ENCODE assay signal across 8 cellular contexts in the genomic region with DNA sequence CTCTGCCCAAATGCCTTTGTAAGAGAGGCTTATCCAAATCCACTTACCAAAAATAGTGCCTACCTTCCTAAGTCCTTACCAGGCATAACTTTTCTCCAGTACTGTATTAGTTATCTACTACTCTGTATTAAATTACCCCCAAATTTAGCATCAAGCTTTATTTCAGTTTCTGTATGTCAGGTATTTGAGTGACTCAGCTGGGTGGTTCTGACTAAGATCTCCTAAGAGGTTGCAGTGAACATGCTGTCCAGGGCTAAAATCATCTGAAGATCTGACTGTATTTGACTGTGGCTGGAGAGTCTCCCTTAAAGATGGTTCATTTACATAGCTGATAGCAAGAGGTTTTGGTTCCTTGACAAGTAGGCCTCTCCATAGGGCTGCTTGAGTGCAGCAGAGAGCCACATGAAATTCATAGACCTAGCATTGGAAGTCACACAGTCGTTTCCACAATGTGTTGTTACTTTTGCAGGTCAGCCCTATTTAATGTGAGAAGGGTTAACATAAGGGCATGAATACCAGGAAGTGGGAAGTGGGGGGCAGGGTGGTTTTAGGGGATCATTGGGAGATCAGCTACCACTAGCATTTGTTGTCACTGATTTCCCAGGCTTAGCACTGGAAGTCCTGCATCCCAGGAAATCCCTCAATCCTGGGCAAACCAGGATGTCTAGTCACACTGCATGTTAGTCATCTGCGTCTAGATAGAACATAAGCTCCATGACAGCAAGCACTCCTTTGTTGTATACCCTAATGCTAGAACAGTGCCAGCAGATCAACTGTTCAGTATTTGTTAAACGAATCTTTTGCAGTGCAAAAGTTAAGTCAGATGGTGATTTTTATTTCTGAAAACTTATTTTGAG. TPM values are rescaled to one million over a fixed set of nuclear protein-coding genes. Genes with fewer than 3 reads are reported as not detected.
A peak's percentile ranks its signal among the peaks of the same experiment; 100 is the strongest.
DNase-seq lines count a peak whose midpoint lies in the region; ATAC-seq and TF ChIP-seq lines count a peak whose summit lies in the region.

No MANE protein-coding gene starts in this region.

- H3K9ac ChIP-seq in IMR-90 (ENCODE audit: low read depth, low read length), result no peak overlapping the region

- peaks cover 49 to 56% (median 54%) of the 10 kb centered on the region in 3 donors for H3K4me1 Mint-ChIP-seq in naive B cell

- peak; percentile 60 for DNase-seq in GM13977 (ENCODE audit: low spot score)
- DNase-seq in IMR-90, result peak; percentile 78
- no peak for DNase-seq in body of pancreas
- DNase-seq in naive B cell, result no peak
- DNase-seq in coronary artery (ENCODE audit: low spot score), result no peak
- no peak for DNase-seq in NCI-H345 treated with DMSO at 0.1 percent for 48 hours (lab: John Stamatoyannopoulos, UW; ENCODE audit: unreplicated experiment)
- DNase-seq in anterior cingulate cortex (lab: John Stamatoyannopoulos, UW), result no peak

- H3K14ac ChIP-seq in IMR-90 (replicated peaks; ENCODE audit: low read depth, low read length), result peak overlapping the region; percentile 32; the same call in 1 of the 2 replicates

- TF ChIP-seq CTCF in GM13977 (IDR thresholded peaks at IDR 0.05; ENCODE audit: extremely low read depth, insufficient read depth, missing control alignments) (no peak), IMR-90 (conservative IDR thresholded peaks at IDR 0.05; ENCODE audit: low read depth, low read length) (no peak), body of pancreas (IDR thresholded peaks at IDR 0.05) (no peak), coronary artery (IDR thresholded peaks at IDR 0.05) (no peak)

- 71% methylated on average over 1 of the region's 3 CpGs; no CpG with 5 or more reads in 1 of the 2 experiments for WGBS in IMR-90 (ENCODE audit: extremely low coverage in 2 of 2, insufficient read length in 1 of 2), 2 experiments
- WGBS in body of pancreas, 2 donors, result 29 to 43% methylated on average over 3 of the region's 3 CpGs

- no peak overlapping the region for H2BK20ac ChIP-seq in IMR-90 (ENCODE audit: low read depth, low read length)

- H2BK5ac ChIP-seq in IMR-90 (ENCODE audit: low read depth, low read length, poor library complexity, severe bottlenecking), result peak overlapping the region; percentile 37

- ATAC-seq in GM21717 (IDR thresholded peaks at IDR 0.05; ENCODE audit: unreplicated experiment) (peak; percentile 86), IMR-90 (ENCODE audit: low read depth) (peak; percentile 9; the same call in 1 of the 2 replicates), body of pancreas (no peak), naive B cell (ENCODE audit: low read depth in 2 of 2) (no peak)

- intact Hi-C loops in IMR-90 (cut with micrococcal nuclease), result loop anchor here (10.0 kb wide), 1 partner anchor 727 kb away; no protein-coding TSS in a partner anchor
- intact Hi-C loops in body of pancreas (cut with DNase I), result no loop called here

- no peak overlapping the region for H4K8ac ChIP-seq in IMR-90 (ENCODE audit: low read depth in 2 of 2, low read length in 2 of 2)

- peaks cover 7 to 65% of the 10 kb centered on the region in 2 experiments; a peak in 3 of 4 replicates for H3K79me1 ChIP-seq in IMR-90 (ENCODE audit: low read depth in 1 of 2, low read length in 2 of 2)

- peak overlapping the region; percentile 71 to 99 (median 94) for H3K4me3 Mint-ChIP-seq in naive B cell

- 0 out of 2 replicates have a peak overlapping the region, but pooled peaks have one; percentile 14 for H3K4ac ChIP-seq in IMR-90 (ENCODE audit: low read depth, low read length)

- no peak for TF ChIP-seq RAD21 in IMR-90 (IDR thresholded peaks at IDR 0.05; ENCODE audit: low read length)

- H3K4me1 ChIP-seq in IMR-90 (ENCODE audit: control insufficient read depth, insufficient read depth, low read length) (peaks cover 11% of the 10 kb centered on the region), body of pancreas (peaks cover 52% of the 10 kb centered on the region)

- H3K27me3 ChIP-seq in IMR-90 (ENCODE audit: control insufficient read depth, insufficient read depth, low read length), result no peaks in the 10 kb centered on the region
- H3K27me3 ChIP-seq in body of pancreas, result no peaks in the 10 kb centered on the region

- peaks cover 6% of the 10 kb centered on the region; the same call in 1 of the 2 replicates for H4K20me1 ChIP-seq in IMR-90 (ENCODE audit: insufficient read depth, low read length)

- no peak overlapping the region for H3K27ac ChIP-seq in IMR-90 (ENCODE audit: insufficient read depth, low read length)
- H3K27ac ChIP-seq in body of pancreas, result peak overlapping the region; percentile 27 to 90 (median 90)
- no peak overlapping the region for H3K27ac ChIP-seq in coronary artery

- peaks cover 0 to 2% (median 0%) of the 10 kb centered on the region in 7 donors for H3K9me3 Mint-ChIP-seq in naive B cell

- H4K91ac ChIP-seq in IMR-90 (ENCODE audit: insufficient read depth, low read depth, low read length), result no peak overlapping the region

- no peak overlapping the region for H3K56ac ChIP-seq in IMR-90 (ENCODE audit: extremely low read depth, insufficient read depth, low read length)

- peaks cover 5% of the 10 kb centered on the region for H3K36me3 ChIP-seq in IMR-90 (ENCODE audit: control insufficient read depth, insufficient read depth, low read length)
- peaks cover 0 to 3% of the 10 kb centered on the region in 2 donors for H3K36me3 ChIP-seq in body of pancreas (replicated peaks in 1 of 2; ENCODE audit: insufficient read depth in 1 of 2, low read depth in 2 of 2)

- BruUV-seq in IMR-90 (replicated peaks; lab: Mats Ljungman, UMichigan), result no TSS peak

- TF ChIP-seq POLR2A in IMR-90 (IDR thresholded peaks at IDR 0.05; ENCODE audit: low read depth, low read length), result no peak
- TF ChIP-seq POLR2A in body of pancreas (IDR thresholded peaks at IDR 0.05), result no peak

- CTCF ChIA-PET in IMR-90 (lab: Yijun Ruan, JAX), result interaction anchor here (1.0 kb wide), 1 partner anchor 11 kb away, joined by 7 read pairs; no protein-coding TSS in a partner anchor

- peaks cover 10% of the 10 kb centered on the region; the same call in 1 of the 2 replicates for H3K9me1 ChIP-seq in IMR-90 (ENCODE audit: insufficient read depth, low read length)

- H2AFZ ChIP-seq in IMR-90 (replicated peaks; ENCODE audit: low read length, poor library complexity), result no peak overlapping the region

- 0 out of 2 replicates have a peak overlapping the region, but pooled peaks have one; percentile 23 for H3K23ac ChIP-seq in IMR-90 (ENCODE audit: low read depth, low read length)

- H3K27me3 Mint-ChIP-seq in naive B cell, result no peaks in the 10 kb centered on the region

- peak overlapping the region; percentile 26; the same call in 1 of the 2 replicates for H2AK5ac ChIP-seq in IMR-90 (ENCODE audit: low read depth, low read length)

- H4K5ac ChIP-seq in IMR-90 (ENCODE audit: low read depth, low read length), result no peak overlapping the region

- H3K36me3 Mint-ChIP-seq in naive B cell, result no peaks in the 10 kb centered on the region

- H3K27ac Mint-ChIP-seq in naive B cell, result peak overlapping the region in 4 of 6 donors; percentile 27 to 98 (median 97)

- in situ Hi-C loops in GM13977 (cut with MboI; ENCODE audit: low pct_unique_long_range_greater_than_20kb, low sequenced_read_pairs, unreplicated experiment) (loop anchor here (25.0 kb wide), 1 partner anchor 305 kb away; no protein-coding TSS in a partner anchor), IMR-90 (cut with MboI; ENCODE audit: low sequenced_read_pairs) (no loop called here)

- H3K9me3 ChIP-seq in IMR-90 (ENCODE audit: control insufficient read depth, insufficient read depth, low read length) (no peaks in the 10 kb centered on the region), body of pancreas (no peaks in the 10 kb centered on the region)

- peak overlapping the region; percentile 72 for H3K4me2 ChIP-seq in IMR-90 (ENCODE audit: low read depth, low read length)

- dilution Hi-C loops in IMR-90 (cut with HindIII; ENCODE audit: low sequenced_read_pairs, unreplicated experiment), result no loop called here

- H2AK9ac ChIP-seq in IMR-90 (replicated peaks; ENCODE audit: low read depth, low read length, poor library complexity), result no peak overlapping the region

- H3K4me3 ChIP-seq in IMR-90 (ENCODE audit: insufficient read depth, low read depth, low read length) (no peak overlapping the region), body of pancreas (no peak overlapping the region), coronary artery (no peak overlapping the region)

- H2BK120ac ChIP-seq in IMR-90 (ENCODE audit: low read depth, low read length), result no peak overlapping the region; the same call in 1 of the 2 replicates

- no peak overlapping the region for H3K18ac ChIP-seq in IMR-90 (ENCODE audit: low read depth, low read length)

- POLR2A ChIA-PET in IMR-90 (lab: Charles Lee; ENCODE audit: unreplicated experiment), result interaction anchor here (0.9 kb wide), 1 partner anchor 13 kb away, joined by 3 read pairs; no protein-coding TSS in a partner anchor

- no peak overlapping the region; the same call in 2 of the 3 replicates for H2BK15ac ChIP-seq in IMR-90 (ENCODE audit: low read depth, low read length)

TF ChIP-seq in IMR-90, 13 proteins besides CTCF, POLR2A, EP300 and RAD21 (continues in another document):
- TF ChIP-seq MAFK (IDR thresholded peaks at IDR 0.05; ENCODE audit: low read depth, low read length), result no peak
- no peak for TF ChIP-seq FOS (IDR thresholded peaks at IDR 0.05; ENCODE audit: low read depth, low read length)
- no peak for TF ChIP-seq SMC3 (IDR thresholded peaks at IDR 0.05; ENCODE audit: low read depth, low read length)
- TF ChIP-seq RFX5 (IDR thresholded peaks at IDR 0.05; ENCODE audit: low read depth, low read length), result no peak
- TF ChIP-seq BHLHE40 (IDR thresholded peaks at IDR 0.05; ENCODE audit: low read depth, low read length), result no peak
- no peak for TF ChIP-seq CHD1 (IDR thresholded peaks at IDR 0.05; ENCODE audit: low read depth, low read length)
- no peak for TF ChIP-seq NFE2L2 (IDR thresholded peaks at IDR 0.05; ENCODE audit: low read depth, low read length)
- no peak for TF ChIP-seq RCOR1 (IDR thresholded peaks at IDR 0.05; ENCODE audit: insufficient replicate concordance, low read length)
- TF ChIP-seq, protein P1, sequence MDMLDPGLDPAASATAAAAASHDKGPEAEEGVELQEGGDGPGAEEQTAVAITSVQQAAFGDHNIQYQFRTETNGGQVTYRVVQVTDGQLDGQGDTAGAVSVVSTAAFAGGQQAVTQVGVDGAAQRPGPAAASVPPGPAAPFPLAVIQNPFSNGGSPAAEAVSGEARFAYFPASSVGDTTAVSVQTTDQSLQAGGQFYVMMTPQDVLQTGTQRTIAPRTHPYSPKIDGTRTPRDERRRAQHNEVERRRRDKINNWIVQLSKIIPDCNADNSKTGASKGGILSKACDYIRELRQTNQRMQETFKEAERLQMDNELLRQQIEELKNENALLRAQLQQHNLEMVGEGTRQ (IDR thresholded peaks at IDR 0.05; ENCODE audit: low read depth, low read length), result no peak

RNA-seq across cellular contexts. Expression of gene ZNF622, which starts 2.0 kb away (rescaled TPM):
- total RNA-seq in IMR-90 (2012; rRNA removed) (49.3 and 66.4 TPM in 2 replicates), body of pancreas (10 to 100 TPM; 28.0 to 45.1 TPM)
- polyA plus RNA-seq in IMR-90 (2012; rRNA removed) (19.5 and 22.1 TPM in 2 replicates), naive B cell (ENCODE audit: low read depth in 6 of 6) (10 to 100 TPM; 41.4 to 83.3 (median 46.7) TPM)
- 17.2 and 22.4 TPM in 2 replicates for polyA plus RNA-seq in IMR-90 (2012; cell fraction: cytosol; rRNA removed)
- polyA plus RNA-seq in IMR-90 (2012; cell fraction: nucleus; rRNA removed; ENCODE audit: low replicate concordance), result 11.5 and 12.6 TPM in 2 replicates

Comparison
In these comparisons a context has a peak if more than half of its experiments do, and no peak if none do; other contexts are left out.
1. DNase-seq: peak in GM13977 (single experiment) and IMR-90 (single experiment); none in body of pancreas (0 of 4), naive B cell (single experiment), coronary artery (single experiment), NCI-H345 treated with DMSO at 0.1 percent for 48 hours (single experiment) and anterior cingulate cortex (0 of 58).
2. ATAC-seq: peak in GM21717 (single experiment) and IMR-90 (single experiment); none in body of pancreas (single experiment) and naive B cell (0 of 2).
3. H3K27ac ChIP-seq: peak in body of pancreas (4 of 4); none in IMR-90 (single experiment) and coronary artery (0 of 2).